Comparison of ENCODE assay signal across 1 cellular context in the genomic region with DNA sequence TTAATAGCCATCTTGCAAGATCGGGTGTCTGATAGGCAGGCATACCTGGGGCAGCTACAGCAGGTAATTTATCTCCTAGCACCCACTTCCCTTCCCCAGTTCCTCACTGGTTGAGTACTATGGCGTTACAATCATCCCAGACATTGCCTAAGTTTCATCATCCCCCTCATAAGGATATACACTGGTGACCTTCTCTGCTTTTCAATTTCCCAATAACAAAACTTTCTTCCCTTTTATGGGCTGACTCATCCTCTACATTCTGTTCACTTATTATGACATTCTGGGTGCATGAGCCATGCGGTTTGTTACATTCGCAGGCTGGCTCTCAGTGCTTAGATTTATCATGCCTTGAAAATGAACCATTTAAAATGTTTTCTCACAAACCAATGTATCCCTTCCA.
A peak's percentile ranks its signal among the peaks of the same experiment; 100 is the strongest.
TF ChIP-seq lines count a peak whose summit lies in the region.

No MANE protein-coding gene starts in this region.

TF ChIP-seq in K562, 482 proteins besides CTCF, POLR2A, EP300 and RAD21:
- TF ChIP-seq ZNF592 (IDR thresholded peaks at IDR 0.05) = no peak
- TF ChIP-seq ATF3 (IDR thresholded peaks at IDR 0.05) = peak; percentile 72
- TF ChIP-seq ATF3 (CRISPR knock-in tag; conservative IDR thresholded peaks at IDR 0.05) = no peak; the same call in 1 of the 2 replicates
- no peak for TF ChIP-seq ZNF407 (IDR thresholded peaks at IDR 0.05; ENCODE audit: low read depth)
- no peak for TF ChIP-seq GTF2F1 (IDR thresholded peaks at IDR 0.05; ENCODE audit: low read depth, low read length)
- TF ChIP-seq TFE3 (CRISPR knock-in tag; IDR thresholded peaks at IDR 0.05) = no peak
- TF ChIP-seq ZEB2 (IDR thresholded peaks at IDR 0.05) = peak; percentile 50; the same call in 1 of the 2 replicates
- TF ChIP-seq CEBPB (tag; IDR thresholded peaks at IDR 0.05) = peak; percentile 72
- TF ChIP-seq CEBPG (CRISPR knock-in tag; IDR thresholded peaks at IDR 0.05) = peak; percentile 64
- peak in 1 of 2 experiments; percentile 95; a peak in 2 of 4 replicates for TF ChIP-seq CEBPG (tag; conservative IDR thresholded peaks at IDR 0.05 in 1 of 2, IDR thresholded peaks at IDR 0.05 in 1 of 2)
- no peak for TF ChIP-seq E2F5 (CRISPR knock-in tag; IDR thresholded peaks at IDR 0.05)
- 0 out of 2 replicates have a peak, but pooled peaks have one; percentile 25 for TF ChIP-seq CTBP1 (IDR thresholded peaks at IDR 0.05; ENCODE audit: borderline replicate concordance)
- TF ChIP-seq, protein P1, sequence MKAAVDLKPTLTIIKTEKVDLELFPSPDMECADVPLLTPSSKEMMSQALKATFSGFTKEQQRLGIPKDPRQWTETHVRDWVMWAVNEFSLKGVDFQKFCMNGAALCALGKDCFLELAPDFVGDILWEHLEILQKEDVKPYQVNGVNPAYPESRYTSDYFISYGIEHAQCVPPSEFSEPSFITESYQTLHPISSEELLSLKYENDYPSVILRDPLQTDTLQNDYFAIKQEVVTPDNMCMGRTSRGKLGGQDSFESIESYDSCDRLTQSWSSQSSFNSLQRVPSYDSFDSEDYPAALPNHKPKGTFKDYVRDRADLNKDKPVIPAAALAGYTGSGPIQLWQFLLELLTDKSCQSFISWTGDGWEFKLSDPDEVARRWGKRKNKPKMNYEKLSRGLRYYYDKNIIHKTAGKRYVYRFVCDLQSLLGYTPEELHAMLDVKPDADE (conservative IDR thresholded peaks at IDR 0.05; ENCODE audit: control insufficient read depth, low read depth, low read length) = no peak
- 0 out of 2 replicates have a peak, but pooled peaks have one; percentile 24 for TF ChIP-seq FOSL1 (tag; conservative IDR thresholded peaks at IDR 0.05)
- TF ChIP-seq ZNF75A (CRISPR knock-in tag; IDR thresholded peaks at IDR 0.05) = no peak
TF ChIP-seq in K562: peak in this region for 6.
